In the genomic region with DNA sequence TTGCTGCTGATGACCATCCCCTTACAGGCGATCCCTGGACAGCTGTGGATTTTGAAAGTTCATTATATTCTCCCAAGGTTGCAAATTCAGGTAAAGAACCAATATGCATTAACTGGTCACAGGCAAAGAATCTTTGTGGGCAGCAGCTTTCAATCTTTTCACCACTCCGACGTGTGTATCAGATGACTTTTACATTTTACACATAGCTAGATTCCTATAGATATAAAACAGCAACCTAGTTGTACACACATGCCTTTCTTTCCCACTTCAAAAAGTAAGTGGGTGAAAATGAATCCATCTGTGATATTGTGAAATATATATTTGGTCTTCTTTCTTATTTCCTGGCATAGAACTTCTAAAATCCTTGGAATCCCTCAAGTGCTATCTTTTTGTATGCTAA, we compare ENCODE assay signal across 22 cellular contexts.
DNase-seq lines count a peak whose midpoint lies in the region; ATAC-seq, FAIRE-seq and TF ChIP-seq lines count a peak whose summit lies in the region.
"Had no signal": no experiment of that assay in that cellular context is flagged by ENCODE, and none has a peak within 500 bp of the region (broad histone marks: within the 10 kb centered on the region; RNA-seq: fewer than 3 reads in every experiment).

No MANE protein-coding gene starts in this region.

- H4K20me1 ChIP-seq in mammary epithelial cell (ENCODE audit: insufficient read depth, low read length), result no peaks in the 10 kb centered on the region
- H4K20me1 ChIP-seq in astrocyte (ENCODE audit: insufficient read depth, low read length), result no peaks in the 10 kb centered on the region

- WGBS in mammary epithelial cell (ENCODE audit: low coverage, missing lambda C conversion rate), result 55% methylated on average over 3 of the region's 3 CpGs

- dilution Hi-C loops in mammary epithelial cell (cut with HindIII; ENCODE audit: low sequenced_read_pairs), result no loop called here

- H3K4me2 ChIP-seq in mammary epithelial cell (ENCODE audit: insufficient read depth, low read depth, low read length) (no peak overlapping the region), astrocyte (ENCODE audit: low read length) (no peak overlapping the region)

- BruUV-seq in mammary epithelial cell (replicated peaks; lab: Mats Ljungman, UMichigan), result no TSS peak

- FAIRE-seq in astrocyte (lab: Jason Lieb, UNC), result no peak
- FAIRE-seq: A204.1, GM12892, H1 had no signal

- H3K36me3 Mint-ChIP-seq in astrocyte (ENCODE audit: low read depth, unreplicated experiment), result no peaks in the 10 kb centered on the region
- H3K36me3 Mint-ChIP-seq in stimulated activated effector memory CD8-positive, alpha-beta T cell treated with anti-CD3 and anti-CD28 coated beads, Interleukin-12 subunit alpha, Interleukin-12 subunit beta, amount 100 ng/mL, for 72 hours, result no peaks in the 10 kb centered on the region
- H3K36me3 Mint-ChIP-seq: CD4-positive, alpha-beta memory T cell had no signal

- H3K27ac ChIP-seq in mammary epithelial cell (ENCODE audit: insufficient read depth, low read depth, low read length) (no peak overlapping the region), breast epithelium (no peak overlapping the region), astrocyte (ENCODE audit: low read depth, low read length) (no peak overlapping the region), foreskin keratinocyte (no peak overlapping the region)
- H3K27ac ChIP-seq: 22Rv1, GM23248 had no signal

- no peaks in the 10 kb centered on the region for H3K27me3 Mint-ChIP-seq in astrocyte (ENCODE audit: low read depth, unreplicated experiment)
- H3K27me3 Mint-ChIP-seq: CD4-positive, alpha-beta memory T cell had no signal

- no peaks in the 10 kb centered on the region for H3K9me3 Mint-ChIP-seq in astrocyte (ENCODE audit: unreplicated experiment)
- H3K9me3 Mint-ChIP-seq in stimulated activated effector memory CD8-positive, alpha-beta T cell treated with anti-CD3 and anti-CD28 coated beads, Interleukin-12 subunit alpha, Interleukin-12 subunit beta, amount 100 ng/mL, for 72 hours, result peaks cover 5% of the 10 kb centered on the region

- no peak overlapping the region for H3K9ac ChIP-seq in mammary epithelial cell (ENCODE audit: insufficient read depth, low read length)
- no peak overlapping the region for H3K9ac ChIP-seq in astrocyte (ENCODE audit: low read length)
- H3K9ac ChIP-seq: GM23248 had no signal

- H3K79me2 ChIP-seq in mammary epithelial cell (ENCODE audit: insufficient read depth, low read length) (no peaks in the 10 kb centered on the region), astrocyte (ENCODE audit: insufficient read depth, low read length) (no peaks in the 10 kb centered on the region)

- H3K9me3 ChIP-seq in mammary epithelial cell (replicated peaks; ENCODE audit: insufficient read depth, low read length), result no peaks in the 10 kb centered on the region
- no peaks in the 10 kb centered on the region for H3K9me3 ChIP-seq in breast epithelium
- H3K9me3 ChIP-seq in astrocyte (ENCODE audit: insufficient read depth, low read depth, low read length), result no peaks in the 10 kb centered on the region

- H3K27me3 ChIP-seq in mammary epithelial cell (ENCODE audit: insufficient read depth, low read length) (no peaks in the 10 kb centered on the region), breast epithelium (no peaks in the 10 kb centered on the region), astrocyte (ENCODE audit: insufficient read depth, low read length) (no peaks in the 10 kb centered on the region), foreskin keratinocyte (no peaks in the 10 kb centered on the region)

- H3K4me3 ChIP-seq in mammary epithelial cell (replicated peaks in 1 of 3; ENCODE audit: insufficient read depth in 1 of 3, low read depth in 2 of 3, low read length in 3 of 3), result no peak overlapping the region
- H3K4me3 ChIP-seq in breast epithelium, result no peak overlapping the region
- no peak overlapping the region for H3K4me3 ChIP-seq in astrocyte (ENCODE audit: insufficient read depth, low read depth, low read length)
- H3K4me3 ChIP-seq: GM23248 had no signal

- no peak overlapping the region for H3K4me3 Mint-ChIP-seq in astrocyte (ENCODE audit: unreplicated experiment)
- no peak overlapping the region for H3K4me3 Mint-ChIP-seq in stimulated activated effector memory CD8-positive, alpha-beta T cell treated with anti-CD3 and anti-CD28 coated beads, Interleukin-12 subunit alpha, Interleukin-12 subunit beta, amount 100 ng/mL, for 72 hours
- H3K4me3 Mint-ChIP-seq: CD4-positive, alpha-beta memory T cell had no signal

- TF ChIP-seq CTCF in mammary epithelial cell (conservative IDR thresholded peaks at IDR 0.05 in 1 of 2, IDR thresholded peaks at IDR 0.05 in 1 of 2; ENCODE audit: extremely low read depth in 1 of 2, insufficient read depth in 1 of 2, low read depth in 1 of 2, low read length in 2 of 2), result no peak
- TF ChIP-seq CTCF in breast epithelium (IDR thresholded peaks at IDR 0.05), result no peak
- TF ChIP-seq CTCF in astrocyte (IDR thresholded peaks at IDR 0.05; ENCODE audit: insufficient read depth, low read depth, low read length), result no peak
- no peak for TF ChIP-seq CTCF in foreskin keratinocyte (conservative IDR thresholded peaks at IDR 0.05)

- H3K4me1 Mint-ChIP-seq in astrocyte (ENCODE audit: low read depth, unreplicated experiment), result peaks cover 28% of the 10 kb centered on the region
- no peaks in the 10 kb centered on the region for H3K4me1 Mint-ChIP-seq in stimulated activated effector memory CD8-positive, alpha-beta T cell treated with anti-CD3 and anti-CD28 coated beads, Interleukin-12 subunit alpha, Interleukin-12 subunit beta, amount 100 ng/mL, for 72 hours
- H3K4me1 Mint-ChIP-seq: CD4-positive, alpha-beta memory T cell had no signal

- intact Hi-C loops in mammary epithelial cell (cut with micrococcal nuclease), result loop anchor here (5.0 kb wide), 1 partner anchor 268 kb away; no protein-coding TSS in a partner anchor
- intact Hi-C loops in breast epithelium (cut with DNase I; ENCODE audit: low total_unique reads), result no loop called here

- ATAC-seq in stimulated activated effector memory CD8-positive, alpha-beta T cell treated with anti-CD3 and anti-CD28 coated beads, Interleukin-12 subunit alpha, Interleukin-12 subunit beta, amount 100 ng/mL, for 72 hours, result no peak
- ATAC-seq in foreskin keratinocyte, result no peak
- ATAC-seq in GM19463 (IDR thresholded peaks at IDR 0.05; ENCODE audit: unreplicated experiment), result no peak

- peak overlapping the region; percentile 75 for H3K27ac Mint-ChIP-seq in astrocyte (ENCODE audit: unreplicated experiment)
- H3K27ac Mint-ChIP-seq in stimulated activated effector memory CD8-positive, alpha-beta T cell treated with anti-CD3 and anti-CD28 coated beads, Interleukin-12 subunit alpha, Interleukin-12 subunit beta, amount 100 ng/mL, for 72 hours, result no peak overlapping the region
- H3K27ac Mint-ChIP-seq: CD4-positive, alpha-beta memory T cell had no signal

- CTCF ChIA-PET in mammary epithelial cell (lab: Charles Lee; ENCODE audit: low non-redundant PET), result no interaction called here

- H3K36me3 ChIP-seq in mammary epithelial cell (ENCODE audit: insufficient read depth, low read length), result no peaks in the 10 kb centered on the region
- no peaks in the 10 kb centered on the region for H3K36me3 ChIP-seq in breast epithelium
- H3K36me3 ChIP-seq in astrocyte (ENCODE audit: insufficient read depth, low read length), result no peaks in the 10 kb centered on the region

- TF ChIP-seq POLR2A in breast epithelium (IDR thresholded peaks at IDR 0.05), result no peak

- in situ Hi-C loops in mammary epithelial cell (cut with MboI; ENCODE audit: low sequenced_read_pairs in 2 of 2), result no loop called here

- DNase-seq in mammary epithelial cell, result peak; percentile 40
- no peak for DNase-seq in breast epithelium (ENCODE audit: low spot score in 2 of 2)
- peak; percentile 69 for DNase-seq in astrocyte (ENCODE audit: low read depth)
- DNase-seq in middle frontal gyrus (ENCODE audit: extremely low spot score, low spot score), result peak; percentile 38
- no peak for DNase-seq in stimulated activated effector memory CD8-positive, alpha-beta T cell treated with anti-CD3 and anti-CD28 coated beads, Interleukin-12 subunit alpha, Interleukin-12 subunit beta, amount 100 ng/mL, for 72 hours (ENCODE audit: low spot score in 2 of 2)
- no peak for DNase-seq in stimulated activated CD4-positive, alpha-beta T cell treated with anti-CD3 and anti-CD28 coated beads, Interleukin-2, amount 100 ng/mL, for 48 hours
- DNase-seq in foreskin keratinocyte, result no peak
- DNase-seq: C1 segment of cervical spinal cord; Calu3; CD4-positive, alpha-beta memory T cell; COR-L47; DMS53; DMS79 treated with DMSO at 0.1 percent for 48 hours; GF-D8; GM23248; H7; HCEC 1CT had no signal

- H3K4me1 ChIP-seq in mammary epithelial cell (ENCODE audit: insufficient read depth, low read length), result peaks cover 24% of the 10 kb centered on the region
- H3K4me1 ChIP-seq in breast epithelium, result no peaks in the 10 kb centered on the region
- peaks cover 7% of the 10 kb centered on the region for H3K4me1 ChIP-seq in astrocyte (ENCODE audit: insufficient read depth, low read length)
- peaks cover 4% of the 10 kb centered on the region for H3K4me1 ChIP-seq in foreskin keratinocyte

- H2AFZ ChIP-seq in mammary epithelial cell (ENCODE audit: low read depth, low read length) (no peak overlapping the region), astrocyte (ENCODE audit: low read depth, low read length) (no peak overlapping the region)
- H2AFZ ChIP-seq: GM23248 had no signal

Comparison
In these comparisons a context has a peak if more than half of its experiments do, and no peak if none do; other contexts are left out.
1. DNase-seq: peak in mammary epithelial cell (single experiment), astrocyte (single experiment) and middle frontal gyrus (single experiment); none in breast epithelium (0 of 2), stimulated activated effector memory CD8-positive, alpha-beta T cell treated with anti-CD3 and anti-CD28 coated beads, Interleukin-12 subunit alpha, Interleukin-12 subunit beta, amount 100 ng/mL, for 72 hours (0 of 2), stimulated activated CD4-positive, alpha-beta T cell treated with anti-CD3 and anti-CD28 coated beads, Interleukin-2, amount 100 ng/mL, for 48 hours (0 of 2) and foreskin keratinocyte (0 of 2).